15 cellular contexts compared by ENCODE assay signal in the genomic region with DNA sequence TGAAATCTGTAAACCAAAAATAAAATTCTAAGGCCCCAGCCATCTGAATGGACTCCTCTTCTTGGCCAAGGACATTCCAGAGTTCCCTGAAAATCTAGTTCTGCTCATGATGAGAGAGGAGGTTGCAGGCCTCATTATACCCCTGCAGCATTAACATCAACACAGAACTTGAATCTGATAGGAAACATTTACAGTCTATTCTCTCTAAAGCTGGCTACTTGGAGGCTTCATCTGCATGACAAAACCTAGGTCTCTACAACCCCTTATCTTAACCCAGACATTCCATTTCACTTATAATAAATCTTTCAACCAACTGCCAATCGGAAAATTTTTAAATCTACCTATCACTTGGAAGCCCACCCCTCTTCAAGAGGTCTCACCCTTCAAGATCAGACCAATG.
"Had no signal": no experiment of that assay in that cellular context is flagged by ENCODE, and none has a peak within 500 bp of the region (broad histone marks: within the 10 kb centered on the region; RNA-seq: fewer than 3 reads in every experiment).

No MANE protein-coding gene starts in this region.

- H3K4me1 ChIP-seq: gastroesophageal sphincter, right atrium auricular region had no signal

- H3K27ac ChIP-seq: brain microvascular endothelial cell, gastroesophageal sphincter, right atrium auricular region had no signal

- H3K4me1 Mint-ChIP-seq: natural killer cell had no signal

- H3K4me3 ChIP-seq: gastroesophageal sphincter, lung, right atrium auricular region, smooth muscle cell had no signal

- H3K27ac Mint-ChIP-seq: dendritic cell treated with granulocyte-macrophage colony-stimulating factor and Interleukin-4, amounts not matched to agents 40 ng/mL and 50 ng/mL, for 4 days; effector memory CD8-positive, alpha-beta T cell; natural killer cell; type B pancreatic cell had no signal

- H3K9me3 ChIP-seq: gastroesophageal sphincter, right atrium auricular region had no signal

- H3K36me3 ChIP-seq: brain microvascular endothelial cell, right atrium auricular region had no signal

- H3K4me3 Mint-ChIP-seq: dendritic cell treated with granulocyte-macrophage colony-stimulating factor and Interleukin-4, amounts not matched to agents 40 ng/mL and 50 ng/mL, for 4 days; effector memory CD8-positive, alpha-beta T cell; natural killer cell; type B pancreatic cell had no signal

- H3K27me3 Mint-ChIP-seq: dendritic cell treated with granulocyte-macrophage colony-stimulating factor and Interleukin-4, amounts not matched to agents 40 ng/mL and 50 ng/mL, for 4 days; effector memory CD8-positive, alpha-beta T cell; stimulated activated naive B cell treated with anti-CD40 and anti-IgM and Interleukin-4, amounts not matched to agents 10 μg/mL and 1 μg/mL and 100 μg/mL, for 72 hours; type B pancreatic cell had no signal

- DNase-seq: activated CD4-positive, alpha-beta T cell treated with anti-CD3 and anti-CD28 coated beads, Interleukin-2, amount 50 U/mL, for 1 hour; activated CD4-positive, CD25-positive, alpha-beta regulatory T cell; brain microvascular endothelial cell; effector memory CD8-positive, alpha-beta T cell; left cardiac atrium; natural killer cell; stimulated activated naive B cell treated with anti-CD40 and anti-IgM and Interleukin-4, amounts not matched to agents 10 μg/mL and 1 μg/mL and 100 μg/mL, for 72 hours; substantia nigra had no signal

- H3K36me3 Mint-ChIP-seq: natural killer cell had no signal

- H3K27me3 ChIP-seq: brain microvascular endothelial cell, gastroesophageal sphincter, right atrium auricular region had no signal

- H3K9me3 Mint-ChIP-seq: activated naive CD4-positive, alpha-beta T cell treated with anti-CD3 and anti-CD28 coated beads, Interleukin-2, amount 50 U/mL, for 72 hours; dendritic cell treated with granulocyte-macrophage colony-stimulating factor and Interleukin-4, amounts not matched to agents 40 ng/mL and 50 ng/mL, for 4 days; effector memory CD8-positive, alpha-beta T cell; natural killer cell; type B pancreatic cell had no signal
